In the genomic region with DNA sequence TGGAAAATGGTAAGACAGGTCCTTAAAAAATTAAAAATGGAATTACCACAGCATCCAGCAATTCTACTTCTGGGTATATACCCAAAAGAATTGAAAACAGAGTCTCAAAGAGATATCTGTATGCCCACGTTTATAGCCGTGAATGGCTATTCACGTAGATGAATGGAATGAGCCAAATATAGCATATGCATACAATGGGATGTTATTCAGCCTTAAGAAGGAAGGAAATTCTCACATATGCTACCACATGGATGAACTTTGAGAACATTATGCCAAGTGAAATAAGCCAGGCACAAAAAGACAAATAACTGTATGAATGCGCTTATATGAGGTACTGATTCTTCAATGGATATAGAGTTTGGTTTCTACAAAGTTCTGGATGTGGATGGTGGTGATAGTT, we compare ENCODE assay signal across 5 cellular contexts.
"Had no signal": no experiment of that assay in that cellular context is flagged by ENCODE, and none has a peak within 500 bp of the region (broad histone marks: within the 10 kb centered on the region; RNA-seq: fewer than 3 reads in every experiment).

No MANE protein-coding gene starts in this region.

- DNase-seq: GM23248, GOT3, H7, HFFc6, IMR-90 had no signal
